Comparison of ENCODE assay signal across 19 cellular contexts in the genomic region with DNA sequence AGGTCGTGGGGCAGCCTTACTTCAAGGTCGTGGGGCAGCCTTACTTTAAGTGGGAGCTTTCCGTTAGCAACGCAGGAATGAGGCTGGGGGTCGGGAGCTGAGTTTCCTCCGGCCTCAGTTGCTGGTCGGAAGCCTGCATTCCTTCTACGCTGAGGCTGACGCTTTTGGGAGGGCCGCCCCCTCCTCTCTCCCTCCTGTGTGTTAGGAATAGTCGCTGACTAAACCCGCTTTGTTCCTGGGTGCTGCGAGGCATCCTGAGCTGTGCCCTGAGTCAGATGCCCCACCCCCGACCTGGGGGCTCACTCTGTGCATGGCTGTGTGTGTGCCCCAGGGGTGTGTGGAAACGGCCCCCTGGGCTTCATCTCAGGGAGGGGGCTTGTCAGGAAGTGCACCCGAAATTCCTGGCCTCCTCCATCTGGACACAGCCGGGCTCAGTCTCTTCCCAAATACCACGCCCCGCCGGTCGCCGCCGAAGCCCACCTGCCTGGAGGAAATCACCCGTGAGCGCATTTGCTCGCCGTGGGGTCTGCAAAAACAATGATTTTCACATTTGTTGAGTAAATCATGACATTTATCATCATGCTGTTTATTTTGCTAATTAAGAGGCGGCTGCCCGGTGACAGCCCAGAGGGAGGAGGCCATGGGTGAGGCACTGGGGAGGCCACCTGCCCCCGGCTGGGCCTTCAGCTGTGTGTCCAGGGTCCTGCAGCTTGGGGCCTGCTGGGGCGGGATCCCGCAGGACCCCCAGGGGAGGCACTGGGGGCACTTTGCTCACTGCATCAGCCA.
DNase-seq lines count a peak whose midpoint lies in the region; ATAC-seq and TF ChIP-seq lines count a peak whose summit lies in the region.
"Had no signal": no experiment of that assay in that cellular context is flagged by ENCODE, and none has a peak within 500 bp of the region (broad histone marks: within the 10 kb centered on the region; RNA-seq: fewer than 3 reads in every experiment).

No MANE protein-coding gene starts in this region.

- H3K27me3 ChIP-seq in H7 (ENCODE audit: control insufficient read depth, insufficient read depth, low read length), result no peaks in the 10 kb centered on the region
- H3K27me3 ChIP-seq in lower lobe of right lung (ENCODE audit: low read depth), result no peaks in the 10 kb centered on the region
- no peaks in the 10 kb centered on the region for H3K27me3 ChIP-seq in tibial artery

- intact Hi-C loops in lower lobe of right lung (cut with DNase I) (no loop called here), tibial artery (cut with DNase I; ENCODE audit: low total_unique reads) (loop anchor here (5.0 kb wide), 1 partner anchor 973 kb away; no protein-coding TSS in a partner anchor)

- H3K4me1 ChIP-seq in lower lobe of right lung, result peaks cover 37% of the 10 kb centered on the region
- peaks cover 3 to 97% (median 89%) of the 10 kb centered on the region in 4 donors for H3K4me1 ChIP-seq in tibial artery
- H3K4me1 ChIP-seq: A549 had no signal

- peak overlapping the region; percentile 64 for H3K27ac ChIP-seq in lower lobe of right lung
- peak overlapping the region; percentile 91 to 98 for H3K27ac ChIP-seq in tibial artery
- H3K27ac ChIP-seq: A549, C4-2B had no signal

- DNase-seq in H7 (peak; percentile 79), astrocyte of the hippocampus (ENCODE audit: low read depth, low spot score) (peak; percentile 85), lower lobe of right lung (no peak), tibial artery (no peak), germinal center (ENCODE audit: low spot score) (no peak), GM03348 (ENCODE audit: low spot score) (no peak)
- DNase-seq: Caco-2, HCEC 1CT, KG1, NCI-H1048, NCI-H2107, NCI-H226, NCI-H82 had no signal

- no peak for ATAC-seq in lower lobe of right lung
- ATAC-seq in HG02840 (IDR thresholded peaks at IDR 0.05; ENCODE audit: low FRiP score, unreplicated experiment), result no peak
- ATAC-seq in HG03457 (IDR thresholded peaks at IDR 0.05; ENCODE audit: unreplicated experiment), result no peak
- ATAC-seq: A549, Panc1, Right ventricle myocardium inferior had no signal

- H3K9me3 ChIP-seq in lower lobe of right lung (no peaks in the 10 kb centered on the region), tibial artery (no peaks in the 10 kb centered on the region)
- H3K9me3 ChIP-seq: A549, Caco-2 had no signal

- H3K36me3 ChIP-seq in H7 (replicated peaks; ENCODE audit: control insufficient read depth, insufficient read depth, low read length) (no peaks in the 10 kb centered on the region), lower lobe of right lung (no peaks in the 10 kb centered on the region), tibial artery (no peaks in the 10 kb centered on the region)

- H3K4me3 ChIP-seq in H7 (ENCODE audit: insufficient read depth, low read depth, low read length) (no peak overlapping the region), lower lobe of right lung (no peak overlapping the region), tibial artery (no peak overlapping the region)
- H3K4me3 ChIP-seq: A549 had no signal

- no peak for TF ChIP-seq CTCF in lower lobe of right lung (IDR thresholded peaks at IDR 0.05)
- TF ChIP-seq CTCF in tibial artery (IDR thresholded peaks at IDR 0.05), result no peak

Comparison
In these comparisons a context has a peak if more than half of its experiments do, and no peak if none do; other contexts are left out.
1. DNase-seq: peak in H7 (single experiment) and astrocyte of the hippocampus (single experiment); none in lower lobe of right lung (single experiment), tibial artery (0 of 2), germinal center (single experiment) and GM03348 (single experiment).